22 cellular contexts compared by ENCODE assay signal in the genomic region with DNA sequence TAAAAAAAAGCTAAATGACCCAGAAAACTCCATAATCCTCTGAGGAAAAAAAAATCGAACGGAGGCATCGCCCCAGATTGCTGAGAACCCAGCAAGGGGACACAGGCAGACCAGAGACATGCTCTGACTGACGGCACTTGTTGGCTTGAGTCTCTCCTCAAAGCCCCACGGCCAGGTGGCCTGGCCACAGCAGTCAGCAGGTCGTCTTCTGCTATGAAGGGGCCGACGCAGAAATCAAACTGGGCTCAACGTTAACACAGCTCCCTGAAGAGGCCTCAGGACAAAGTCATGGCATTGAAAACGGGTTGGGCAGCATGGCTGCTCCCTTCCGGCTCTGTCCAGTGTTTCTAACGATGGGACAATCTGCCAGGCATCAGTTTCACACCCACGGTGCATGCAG.
"Had no signal": no experiment of that assay in that cellular context is flagged by ENCODE, and none has a peak within 500 bp of the region (broad histone marks: within the 10 kb centered on the region; RNA-seq: fewer than 3 reads in every experiment).

No MANE protein-coding gene starts in this region.

- H3K4me1 Mint-ChIP-seq: central memory CD8-positive, alpha-beta T cell; naive thymus-derived CD8-positive, alpha-beta T cell; stimulated activated naive CD8-positive, alpha-beta T cell treated with anti-CD3 and anti-CD28 coated beads, Interleukin-15, amount 100 ng/mL, for 72 hours had no signal

- H3K9me3 Mint-ChIP-seq: central memory CD8-positive, alpha-beta T cell; effector memory CD8-positive, alpha-beta T cell; naive thymus-derived CD8-positive, alpha-beta T cell; neural crest cell; stimulated activated naive CD8-positive, alpha-beta T cell treated with anti-CD3 and anti-CD28 coated beads, Interleukin-15, amount 100 ng/mL, for 72 hours had no signal

- H3K4me1 ChIP-seq: left lung, lower lobe of right lung, parathyroid adenoma, tibial nerve, upper lobe of left lung had no signal

- H3K4me3 Mint-ChIP-seq: central memory CD8-positive, alpha-beta T cell; effector memory CD8-positive, alpha-beta T cell; naive thymus-derived CD8-positive, alpha-beta T cell; neural crest cell; stimulated activated naive CD8-positive, alpha-beta T cell treated with anti-CD3 and anti-CD28 coated beads, Interleukin-15, amount 100 ng/mL, for 72 hours had no signal

- H3K36me3 ChIP-seq: left lung, lower lobe of right lung, right lobe of liver, thoracic aorta, tibial nerve, upper lobe of left lung had no signal

- H3K27ac Mint-ChIP-seq: effector memory CD8-positive, alpha-beta T cell; naive thymus-derived CD8-positive, alpha-beta T cell; progenitor cell of endocrine pancreas had no signal

- H3K36me3 Mint-ChIP-seq: naive thymus-derived CD8-positive, alpha-beta T cell had no signal

- H3K27ac ChIP-seq: coronary artery, left lung, lower lobe of right lung, parathyroid adenoma, thoracic aorta, tibial nerve, upper lobe of left lung had no signal

- H3K27me3 ChIP-seq: right lobe of liver, tibial nerve, upper lobe of left lung had no signal

- ATAC-seq: effector memory CD8-positive, alpha-beta T cell; left lung; lower lobe of right lung; naive thymus-derived CD8-positive, alpha-beta T cell; stimulated activated naive CD8-positive, alpha-beta T cell treated with anti-CD3 and anti-CD28 coated beads, Interleukin-15, amount 100 ng/mL, for 72 hours had no signal

- H3K4me3 ChIP-seq: coronary artery, left lung, lower lobe of right lung, right lobe of liver, smooth muscle cell, thoracic aorta, tibial nerve, upper lobe of left lung had no signal

- H3K9me3 ChIP-seq: left lung, lower lobe of right lung, right lobe of liver, thoracic aorta, tibial nerve, upper lobe of left lung had no signal

- DNase-seq: dermis blood vessel endothelial cell; effector memory CD8-positive, alpha-beta T cell; kidney glomerular epithelial cell; left lung; lower lobe of right lung; naive thymus-derived CD8-positive, alpha-beta T cell; right lobe of liver; stimulated activated CD4-positive, alpha-beta T cell treated with anti-CD3 and anti-CD28 coated beads, Interleukin-12 subunit alpha, Interleukin-12 subunit beta, amount 100 ng/mL, for 4 hours; stimulated activated CD4-positive, alpha-beta T cell treated with anti-CD3 and anti-CD28 coated beads, Interleukin-1b, Interleukin-23, amount 100 ng/mL, for 48 hours; stimulated activated CD4-positive, alpha-beta T cell treated with anti-CD3 and anti-CD28 coated beads, Interleukin-4, amount 100 ng/mL, for 1 hour; stimulated activated CD8-positive, alpha-beta memory T cell treated with anti-CD3 and anti-CD28 coated beads, Interleukin-4, amount 100 ng/mL, for 48 hours; stimulated activated naive CD4-positive, alpha-beta T cell; stimulated activated naive CD8-positive, alpha-beta T cell treated with anti-CD3 and anti-CD28 coated beads, Interleukin-15, amount 100 ng/mL, for 72 hours; upper lobe of left lung had no signal
